Comparison of ENCODE assay signal across 24 cellular contexts in the genomic region with DNA sequence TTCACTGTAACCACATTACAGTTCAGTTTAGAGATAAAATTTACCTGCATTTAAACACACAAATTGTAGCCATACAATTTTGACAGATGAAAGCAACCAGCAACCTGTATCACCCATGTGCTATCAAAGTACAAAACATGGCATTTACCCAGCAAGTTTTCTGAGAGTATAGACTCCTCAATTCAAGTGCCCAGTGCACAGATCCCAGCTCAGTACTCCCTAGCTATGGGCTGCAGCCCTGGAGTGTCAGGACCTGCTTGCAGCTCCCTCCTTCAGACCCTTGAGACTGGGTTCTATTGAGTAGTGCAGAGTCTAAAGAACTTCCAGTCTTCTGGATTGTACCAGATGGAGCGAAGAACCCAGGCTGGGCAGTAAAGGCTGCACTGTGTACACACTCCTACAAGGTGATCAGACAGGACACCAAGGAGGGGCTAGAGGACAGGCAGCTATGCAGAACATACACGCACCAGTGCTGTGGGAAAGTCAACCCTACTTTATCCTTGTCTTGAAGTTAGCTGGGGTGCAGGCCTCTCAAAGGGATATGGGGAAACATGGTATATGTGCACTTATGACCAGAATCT.
"Had no signal": no experiment of that assay in that cellular context is flagged by ENCODE, and none has a peak within 500 bp of the region (broad histone marks: within the 10 kb centered on the region; RNA-seq: fewer than 3 reads in every experiment).

No MANE protein-coding gene starts in this region.

- H3K4me3 Mint-ChIP-seq: activated T-helper 1 cell treated with anti-CD3 and anti-CD28 coated beads, Interleukin-12 subunit alpha, Interleukin-12 subunit beta, Interleukin-2, Interleukin-4 antibody, amounts not matched to agents 30 ng/mL and 10 ng/mL and 1 ng/mL, durations not matched to agents 14 hours and 24 hours and 36 hours; natural killer cell treated with Interleukin-12 subunit alpha and Interleukin-12 subunit beta and Interleukin-15 and Interleukin-18, amount 100 ng/mL, for 72 hours; stimulated activated naive CD8-positive, alpha-beta T cell treated with anti-CD3 and anti-CD28 coated beads, Interleukin-15, Interleukin-2, amounts not matched to agents 100 ng/mL and 50 ng/mL, for 24 hours; T-helper 1 cell treated with Interleukin-12 subunit alpha and Interleukin-12 subunit beta and Interleukin-4 antibody, amounts not matched to agents 30 μg/mL and 1 μg/mL, for 36 hours; type B pancreatic cell had no signal

- H3K27ac Mint-ChIP-seq: activated T-helper 1 cell treated with anti-CD3 and anti-CD28 coated beads, Interleukin-12 subunit alpha, Interleukin-12 subunit beta, Interleukin-2, Interleukin-4 antibody, amounts not matched to agents 30 ng/mL and 10 ng/mL and 1 ng/mL, durations not matched to agents 14 hours and 24 hours and 36 hours; natural killer cell treated with Interleukin-12 subunit alpha and Interleukin-12 subunit beta and Interleukin-15 and Interleukin-18, amount 100 ng/mL, for 72 hours; stimulated activated naive CD8-positive, alpha-beta T cell treated with anti-CD3 and anti-CD28 coated beads, Interleukin-15, Interleukin-2, amounts not matched to agents 100 ng/mL and 50 ng/mL, for 24 hours; T-helper 1 cell treated with Interleukin-12 subunit alpha and Interleukin-12 subunit beta and Interleukin-4 antibody, amounts not matched to agents 30 μg/mL and 1 μg/mL, for 36 hours; type B pancreatic cell had no signal

- H3K36me3 Mint-ChIP-seq: natural killer cell treated with Interleukin-12 subunit alpha and Interleukin-12 subunit beta and Interleukin-15 and Interleukin-18, amount 100 ng/mL, for 72 hours; type B pancreatic cell had no signal

- DNase-seq: activated CD4-positive, alpha-beta T cell treated with anti-CD3 and anti-CD28 coated beads, Interleukin-2, amount 50 U/mL, for 1 hour; activated CD4-positive, CD25-positive, alpha-beta regulatory T cell treated with anti-CD3 and anti-CD28 coated beads, Interleukin-2, amount 50 U/mL, for 72 hours; activated gamma-delta T cell; activated naive CD4-positive, alpha-beta T cell treated with anti-CD3 and anti-CD28 coated beads, Interleukin-2, amount 50 U/mL, for 16 hours; activated T-cell treated with anti-CD3 and anti-CD28 coated beads, Interleukin-2, amount 50 U/mL, for 1 hour; adrenal gland; aorta; body of pancreas; colonic mucosa; dorsolateral prefrontal cortex; effector memory CD4-positive, alpha-beta T cell; kidney glomerular epithelial cell; left lung; mesendoderm; right cardiac atrium; spleen; substantia nigra; T-helper 9 cell; uterus had no signal

- H3K27me3 Mint-ChIP-seq: natural killer cell treated with Interleukin-12 subunit alpha and Interleukin-12 subunit beta and Interleukin-15 and Interleukin-18, amount 100 ng/mL, for 72 hours; stimulated activated naive CD8-positive, alpha-beta T cell treated with anti-CD3 and anti-CD28 coated beads, Interleukin-15, Interleukin-2, amounts not matched to agents 100 ng/mL and 50 ng/mL, for 24 hours; type B pancreatic cell had no signal

- ATAC-seq: body of pancreas; left lung; natural killer cell treated with Interleukin-12 subunit alpha and Interleukin-12 subunit beta and Interleukin-15 and Interleukin-18, amount 100 ng/mL, for 72 hours; right cardiac atrium had no signal

- H3K9me3 Mint-ChIP-seq: activated T-helper 1 cell treated with anti-CD3 and anti-CD28 coated beads, Interleukin-12 subunit alpha, Interleukin-12 subunit beta, Interleukin-2, Interleukin-4 antibody, amounts not matched to agents 30 ng/mL and 10 ng/mL and 1 ng/mL, durations not matched to agents 14 hours and 24 hours and 36 hours; natural killer cell treated with Interleukin-12 subunit alpha and Interleukin-12 subunit beta and Interleukin-15 and Interleukin-18, amount 100 ng/mL, for 72 hours; stimulated activated naive CD8-positive, alpha-beta T cell treated with anti-CD3 and anti-CD28 coated beads, Interleukin-15, Interleukin-2, amounts not matched to agents 100 ng/mL and 50 ng/mL, for 24 hours; T-helper 1 cell treated with Interleukin-12 subunit alpha and Interleukin-12 subunit beta and Interleukin-4 antibody, amounts not matched to agents 30 μg/mL and 1 μg/mL, for 36 hours; type B pancreatic cell had no signal
